9 cellular contexts compared by ENCODE assay signal in the genomic region with DNA sequence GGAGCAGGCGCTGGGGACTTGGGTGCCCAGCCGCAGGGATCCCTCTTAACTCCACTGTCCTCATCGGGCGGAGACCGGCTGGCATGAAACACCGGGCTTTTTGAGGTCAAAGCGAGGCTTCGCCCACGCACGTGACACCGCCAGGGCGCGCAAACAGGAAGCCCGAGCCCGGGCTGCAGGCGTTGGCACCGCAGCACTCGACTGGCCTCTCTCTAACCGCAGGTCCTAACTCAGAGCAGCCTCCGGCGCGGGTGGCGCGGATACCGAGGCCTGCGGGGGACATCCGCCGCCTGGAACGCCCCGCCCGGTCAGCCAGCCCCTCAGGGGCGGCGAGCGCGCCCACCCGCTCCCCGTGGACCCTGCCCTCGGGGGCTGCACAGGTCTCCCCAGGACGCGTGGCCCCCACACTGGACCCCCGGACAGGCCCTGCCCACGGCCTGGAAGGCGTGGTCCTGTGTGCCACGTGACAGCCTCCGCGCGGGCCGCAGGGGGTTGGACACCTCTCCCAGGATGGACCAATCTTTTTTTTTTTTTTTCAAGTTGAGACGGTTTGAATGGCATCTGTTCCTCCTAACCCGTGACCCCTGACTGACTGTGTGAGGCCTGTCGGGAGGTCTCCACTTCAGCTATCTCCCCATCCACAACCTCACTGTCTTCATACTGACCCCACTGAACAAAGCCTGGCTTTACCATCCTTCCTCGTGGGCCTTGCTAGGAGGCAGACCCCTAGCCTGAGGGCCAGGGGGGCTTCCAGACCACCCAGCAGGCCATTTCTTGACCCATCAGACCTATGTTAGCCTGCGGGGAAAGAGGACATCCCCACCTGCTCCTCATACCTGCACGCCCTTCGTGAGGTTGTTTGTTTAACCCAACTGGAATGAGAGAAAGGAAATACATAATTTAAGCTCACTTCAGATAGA. TPM values are rescaled to one million over a fixed set of nuclear protein-coding genes. Genes with fewer than 3 reads are reported as not detected.
DNase-seq lines count a peak whose midpoint lies in the region; ATAC-seq and TF ChIP-seq lines count a peak whose summit lies in the region.
"Had no signal": no experiment of that assay in that cellular context is flagged by ENCODE, and none has a peak within 500 bp of the region (broad histone marks: within the 10 kb centered on the region; RNA-seq: fewer than 3 reads in every experiment).

No MANE protein-coding gene starts in this region.

- H4K8ac ChIP-seq in mesendoderm (ENCODE audit: low read depth, low read length) = no peak overlapping the region

- H3K36me3 ChIP-seq in mesendoderm (ENCODE audit: control insufficient read depth, insufficient read depth, low read length) = no peaks in the 10 kb centered on the region

- no peaks in the 10 kb centered on the region for H3K79me2 ChIP-seq in mesendoderm (ENCODE audit: control insufficient read depth, insufficient read depth, low read length)

- no peaks in the 10 kb centered on the region for H3K27me3 ChIP-seq in mesendoderm (ENCODE audit: insufficient read depth, low read length, poor library complexity)

- H3K18ac ChIP-seq in mesendoderm (ENCODE audit: low read length) = no peak overlapping the region

- peaks cover 2% of the 10 kb centered on the region for H3K27me3 Mint-ChIP-seq in activated naive CD8-positive, alpha-beta T cell treated with anti-CD3 and anti-CD28 coated beads, Interleukin-2, amount 10 ng/mL, durations not matched to agents 7 days and 5 days
- H3K27me3 Mint-ChIP-seq in WTC11 (ENCODE audit: low read depth) = no peaks in the 10 kb centered on the region; the same call in 1 of the 2 replicates

- WGBS in lower leg skin, 2 donors = 28 to 37% methylated on average over 32 to 33 of the region's 55 CpGs
- no CpG with 5 or more reads among the region's 55 CpGs for WGBS in mesendoderm (ENCODE audit: extremely low coverage, insufficient coverage, low lambda C conversion rate)

- TF ChIP-seq CTCF in lower leg skin (IDR thresholded peaks at IDR 0.05) (no peak), WTC11 (IDR thresholded peaks at IDR 0.05) (no peak)

- POLR2A ChIA-PET in activated naive CD8-positive, alpha-beta T cell treated with anti-CD3 and anti-CD28 coated beads, Interleukin-2, amount 10 ng/mL, durations not matched to agents 7 days and 5 days (lab: Charles Lee) = no interaction called here
- POLR2A ChIA-PET in WTC11 (lab: Charles Lee) = no interaction called here

- no peak overlapping the region for H3K4me2 ChIP-seq in mesendoderm (ENCODE audit: low read length)

- ATAC-seq in activated naive CD8-positive, alpha-beta T cell treated with anti-CD3 and anti-CD28 coated beads, Interleukin-2, amount 10 ng/mL, durations not matched to agents 7 days and 5 days (ENCODE audit: low read depth) = peak; percentile 42
- no peak for ATAC-seq in HG03095 (IDR thresholded peaks at IDR 0.05; ENCODE audit: unreplicated experiment)
- no peak for ATAC-seq in WTC11

- intact Hi-C loops in lower leg skin (cut with DNase I; ENCODE audit: low total_unique reads) = no loop called here

- no peak overlapping the region for H4K5ac ChIP-seq in mesendoderm (ENCODE audit: low read length)

- no peaks in the 10 kb centered on the region for H3K79me1 ChIP-seq in mesendoderm (ENCODE audit: low read length)

- no peak overlapping the region for H2BK15ac ChIP-seq in mesendoderm (replicated peaks; ENCODE audit: low read depth)

- H3K56ac ChIP-seq in mesendoderm (ENCODE audit: low read length) = no peak overlapping the region

- H3K36me3 Mint-ChIP-seq in activated naive CD8-positive, alpha-beta T cell treated with anti-CD3 and anti-CD28 coated beads, Interleukin-2, amount 10 ng/mL, durations not matched to agents 7 days and 5 days = no peaks in the 10 kb centered on the region
- no peaks in the 10 kb centered on the region; the same call in 1 of the 2 replicates for H3K36me3 Mint-ChIP-seq in WTC11

- H3K4me3 ChIP-seq in lower leg skin (ENCODE audit: low read depth, poor library complexity, severe bottlenecking) (no peak overlapping the region), mesendoderm (ENCODE audit: low read length) (no peak overlapping the region)

- no peak overlapping the region for H2AK5ac ChIP-seq in mesendoderm (ENCODE audit: low read length)

- H2BK120ac ChIP-seq in mesendoderm (ENCODE audit: low read depth, low read length) = no peak overlapping the region

- H3K9me3 Mint-ChIP-seq in activated naive CD8-positive, alpha-beta T cell treated with anti-CD3 and anti-CD28 coated beads, Interleukin-2, amount 10 ng/mL, durations not matched to agents 7 days and 5 days = no peaks in the 10 kb centered on the region
- peaks cover 12% of the 10 kb centered on the region for H3K9me3 Mint-ChIP-seq in WTC11

- no peak overlapping the region for H3K27ac Mint-ChIP-seq in activated naive CD8-positive, alpha-beta T cell treated with anti-CD3 and anti-CD28 coated beads, Interleukin-2, amount 10 ng/mL, durations not matched to agents 7 days and 5 days
- no peak overlapping the region for H3K27ac Mint-ChIP-seq in WTC11

- H3K4me1 ChIP-seq in mesendoderm (ENCODE audit: control insufficient read depth, low read depth, low read length) = no peaks in the 10 kb centered on the region

- peaks cover 3% of the 10 kb centered on the region for H3K4me1 Mint-ChIP-seq in activated naive CD8-positive, alpha-beta T cell treated with anti-CD3 and anti-CD28 coated beads, Interleukin-2, amount 10 ng/mL, durations not matched to agents 7 days and 5 days
- H3K4me1 Mint-ChIP-seq in WTC11 = no peaks in the 10 kb centered on the region

- H3K27ac ChIP-seq in mesendoderm (ENCODE audit: low read depth, low read length) = no peak overlapping the region

- peak overlapping the region; percentile 6 for H3K4me3 Mint-ChIP-seq in activated naive CD8-positive, alpha-beta T cell treated with anti-CD3 and anti-CD28 coated beads, Interleukin-2, amount 10 ng/mL, durations not matched to agents 7 days and 5 days
- H3K4me3 Mint-ChIP-seq in WTC11 = no peak overlapping the region

- H3K4ac ChIP-seq in mesendoderm (ENCODE audit: low read depth, low read length) = no peak overlapping the region

- CTCF ChIA-PET in WTC11 (lab: Charles Lee) = no interaction called here

- DNase-seq in RPMI8226 (peak; percentile 82), lower leg skin (ENCODE audit: low spot score in 2 of 2) (peak; percentile 82 to 96), mesendoderm (no peak), NCI-H524 treated with DMSO at 0.1 percent for 48 hours (lab: John Stamatoyannopoulos, UW) (no peak), WTC11 (ENCODE audit: low spot score) (no peak)
- DNase-seq in activated naive CD8-positive, alpha-beta T cell treated with anti-CD3 and anti-CD28 coated beads, Interleukin-2, amount 10 ng/mL, durations not matched to agents 7 days and 5 days = no peak
- DNase-seq in stimulated activated CD4-positive, alpha-beta T cell treated with anti-CD3 and anti-CD28 coated beads, TNF-alpha, amount 100 ng/mL, for 4 hours (ENCODE audit: low read depth in 3 of 3) = peak in 2 of 3 experiments; percentile 20 to 26

- no peak overlapping the region for H3K23ac ChIP-seq in mesendoderm (ENCODE audit: low read length)

- no peak overlapping the region for H3K9ac ChIP-seq in mesendoderm (ENCODE audit: low read length)

- peak in 1 of 2 donors; percentile 24 for TF ChIP-seq POLR2A in lower leg skin (IDR thresholded peaks at IDR 0.05)

- H2BK5ac ChIP-seq in mesendoderm (ENCODE audit: low read length) = no peak overlapping the region

TF ChIP-seq in WTC11, 78 proteins besides CTCF, POLR2A, EP300 and RAD21 (continues in another document):
- TF ChIP-seq, protein P1, sequence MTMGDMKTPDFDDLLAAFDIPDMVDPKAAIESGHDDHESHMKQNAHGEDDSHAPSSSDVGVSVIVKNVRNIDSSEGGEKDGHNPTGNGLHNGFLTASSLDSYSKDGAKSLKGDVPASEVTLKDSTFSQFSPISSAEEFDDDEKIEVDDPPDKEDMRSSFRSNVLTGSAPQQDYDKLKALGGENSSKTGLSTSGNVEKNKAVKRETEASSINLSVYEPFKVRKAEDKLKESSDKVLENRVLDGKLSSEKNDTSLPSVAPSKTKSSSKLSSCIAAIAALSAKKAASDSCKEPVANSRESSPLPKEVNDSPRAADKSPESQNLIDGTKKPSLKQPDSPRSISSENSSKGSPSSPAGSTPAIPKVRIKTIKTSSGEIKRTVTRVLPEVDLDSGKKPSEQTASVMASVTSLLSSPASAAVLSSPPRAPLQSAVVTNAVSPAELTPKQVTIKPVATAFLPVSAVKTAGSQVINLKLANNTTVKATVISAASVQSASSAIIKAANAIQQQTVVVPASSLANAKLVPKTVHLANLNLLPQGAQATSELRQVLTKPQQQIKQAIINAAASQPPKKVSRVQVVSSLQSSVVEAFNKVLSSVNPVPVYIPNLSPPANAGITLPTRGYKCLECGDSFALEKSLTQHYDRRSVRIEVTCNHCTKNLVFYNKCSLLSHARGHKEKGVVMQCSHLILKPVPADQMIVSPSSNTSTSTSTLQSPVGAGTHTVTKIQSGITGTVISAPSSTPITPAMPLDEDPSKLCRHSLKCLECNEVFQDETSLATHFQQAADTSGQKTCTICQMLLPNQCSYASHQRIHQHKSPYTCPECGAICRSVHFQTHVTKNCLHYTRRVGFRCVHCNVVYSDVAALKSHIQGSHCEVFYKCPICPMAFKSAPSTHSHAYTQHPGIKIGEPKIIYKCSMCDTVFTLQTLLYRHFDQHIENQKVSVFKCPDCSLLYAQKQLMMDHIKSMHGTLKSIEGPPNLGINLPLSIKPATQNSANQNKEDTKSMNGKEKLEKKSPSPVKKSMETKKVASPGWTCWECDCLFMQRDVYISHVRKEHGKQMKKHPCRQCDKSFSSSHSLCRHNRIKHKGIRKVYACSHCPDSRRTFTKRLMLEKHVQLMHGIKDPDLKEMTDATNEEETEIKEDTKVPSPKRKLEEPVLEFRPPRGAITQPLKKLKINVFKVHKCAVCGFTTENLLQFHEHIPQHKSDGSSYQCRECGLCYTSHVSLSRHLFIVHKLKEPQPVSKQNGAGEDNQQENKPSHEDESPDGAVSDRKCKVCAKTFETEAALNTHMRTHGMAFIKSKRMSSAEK (CRISPR knock-in tag; IDR thresholded peaks at IDR 0.05; ENCODE audit: borderline replicate concordance) = no peak
- TF ChIP-seq ATF1 (CRISPR knock-in tag; IDR thresholded peaks at IDR 0.05) (no peak), JAZF1 (CRISPR knock-in tag; IDR thresholded peaks at IDR 0.05) (no peak), ZNF416 (CRISPR knock-in tag; IDR thresholded peaks at IDR 0.05) (no peak)

RNA-seq across cellular contexts. Expression of a gene that starts 8.4 kb away (rescaled TPM):
- not detected for total RNA-seq in activated naive CD8-positive, alpha-beta T cell treated with anti-CD3 and anti-CD28 coated beads, Interleukin-2, amount 10 ng/mL, durations not matched to agents 7 days and 5 days
- total RNA-seq in lower leg skin (1 to 10 TPM in 2 of 4 donors, under 1 TPM in 1, not detected in 1; 0.49 to 6.1 (median 2.5) TPM), WTC11 (2021) (not detected in 3 replicates)
- not detected for polyA plus RNA-seq in mesendoderm (2013, experiment 1 of 2)
- polyA plus RNA-seq in mesendoderm (2013, experiment 2 of 2) = 0.03 TPM
- total RNA-seq: HT1080 had no signal

RNA-seq across cellular contexts. Expression of a gene that starts 23.3 kb away (rescaled TPM):
- total RNA-seq in activated naive CD8-positive, alpha-beta T cell treated with anti-CD3 and anti-CD28 coated beads, Interleukin-2, amount 10 ng/mL, durations not matched to agents 7 days and 5 days = not detected
- 10 to 100 TPM; 28.3 to 93.0 (median 64.0) TPM for total RNA-seq in lower leg skin
- 0.52 TPM for polyA plus RNA-seq in mesendoderm (2013, experiment 1 of 2)
- polyA plus RNA-seq in mesendoderm (2013, experiment 2 of 2) = 0.55 TPM
- total RNA-seq in WTC11 (2021) = 0.35 to 1.1 TPM (median 0.53 TPM) in 3 replicates

Comparison
In these comparisons a context has a peak if more than half of its experiments do, and no peak if none do; other contexts are left out.
1. DNase-seq: peak in RPMI8226 (single experiment), lower leg skin (2 of 2) and stimulated activated CD4-positive, alpha-beta T cell treated with anti-CD3 and anti-CD28 coated beads, TNF-alpha, amount 100 ng/mL, for 4 hours (2 of 3); none in activated naive CD8-positive, alpha-beta T cell treated with anti-CD3 and anti-CD28 coated beads, Interleukin-2, amount 10 ng/mL, durations not matched to agents 7 days and 5 days (single experiment), mesendoderm (single experiment), NCI-H524 treated with DMSO at 0.1 percent for 48 hours (single experiment) and WTC11 (single experiment).
2. RNA of a gene that starts 23.3 kb away (total RNA-seq): 28.3 to 93.0 TPM in lower leg skin; 0.35 to 1.1 TPM in WTC11 and not detected in activated naive CD8-positive, alpha-beta T cell treated with anti-CD3 and anti-CD28 coated beads, Interleukin-2, amount 10 ng/mL, durations not matched to agents 7 days and 5 days; every median in the first group is over 10 times any median in the second.